In the genomic region with DNA sequence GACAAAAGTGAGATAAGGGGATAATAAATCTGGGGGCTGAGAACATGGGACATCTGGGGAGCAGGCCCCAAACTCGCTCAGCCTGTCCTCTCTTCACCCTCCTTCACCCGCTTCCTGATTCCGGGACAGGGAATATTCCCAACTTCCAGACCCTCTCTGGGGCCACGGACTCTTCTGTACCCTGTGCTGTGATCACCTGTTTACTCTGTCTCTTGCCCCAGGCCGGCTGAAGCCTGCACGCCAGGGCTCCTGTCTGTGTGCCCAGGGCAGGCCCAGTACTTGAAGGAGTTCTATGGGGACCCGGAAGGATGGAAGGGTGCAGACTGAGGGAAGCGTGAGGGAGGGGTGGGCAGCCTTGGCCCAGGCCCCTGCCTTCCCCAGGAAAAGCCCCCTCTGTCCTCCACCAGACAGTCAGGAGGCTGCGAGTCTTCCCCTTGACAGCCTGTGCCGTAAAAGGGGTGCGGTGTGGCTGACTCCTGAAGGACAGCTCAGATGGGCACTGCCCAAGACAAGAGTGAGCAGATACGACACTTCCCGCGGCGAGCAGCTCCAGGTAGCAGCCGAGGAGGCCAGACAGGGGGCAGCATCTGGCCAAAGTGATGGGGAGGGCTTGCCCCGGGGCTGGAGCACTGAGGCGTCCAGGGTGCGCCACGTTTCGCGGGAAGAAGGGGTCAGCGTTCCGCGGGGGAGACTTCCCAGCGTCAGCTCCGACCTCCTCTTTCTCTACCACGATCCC, we compare ENCODE assay signal across 8 cellular contexts. TPM values are rescaled to one million over a fixed set of nuclear protein-coding genes. Genes with fewer than 3 reads are reported as not detected.
DNase-seq lines count a peak whose midpoint lies in the region; ATAC-seq and TF ChIP-seq lines count a peak whose summit lies in the region.

No MANE protein-coding gene starts in this region.

- no peaks in the 10 kb centered on the region for H3K9me3 ChIP-seq in mesodermal cell (ENCODE audit: control insufficient read depth, low read length)

- POLR2A ChIA-PET in HEK293T (lab: Yijun Ruan, JAX) = interaction anchor here (0.9 to 2.6 kb wide), 10 partner anchors 9 to 160 kb away, joined by 3 to 7 read pairs (median 4); a partner anchor contains a TSS

- CTCF ChIA-PET in HEK293T (lab: Yijun Ruan, JAX) = interaction anchor here (1.1 to 1.5 kb wide), 2 partner anchors 9 to 73 kb away, joined by 3 read pairs; no protein-coding TSS in a partner anchor

- H3K27ac ChIP-seq in dorsolateral prefrontal cortex = peak overlapping the region in 45 of 59 donors; percentile 6 to 88 (median 70)
- peak overlapping the region; percentile 36 for H3K27ac ChIP-seq in mesodermal cell (ENCODE audit: low read depth, low read length, severe bottlenecking)

- 30 to 34% methylated on average over 20 to 25 of the region's 28 CpGs for WGBS in mesodermal cell (ENCODE audit: insufficient coverage in 2 of 2), 2 experiments

- ATAC-seq in GM21528 (IDR thresholded peaks at IDR 0.05; ENCODE audit: low FRiP score, unreplicated experiment) (no peak), HG02571 (IDR thresholded peaks at IDR 0.05; ENCODE audit: unreplicated experiment) (no peak)

- H3K36me3 ChIP-seq in GM06990 (ENCODE audit: control insufficient read depth, insufficient read depth, low read length) = peaks cover 8% of the 10 kb centered on the region
- peaks cover 23% of the 10 kb centered on the region for H3K36me3 ChIP-seq in mesodermal cell (ENCODE audit: control insufficient read depth, insufficient read depth, low read length)

- H3K4me3 ChIP-seq in GM06990 (replicated peaks; ENCODE audit: low read depth, low read length) (peak overlapping the region; percentile 83), dorsolateral prefrontal cortex (peak overlapping the region; percentile 54 to 98 (median 89)), mesodermal cell (ENCODE audit: extremely low read depth, insufficient read depth, low read length, poor library complexity, severe bottlenecking) (peak overlapping the region; percentile 47)

- DNase-seq in GM06990 (ENCODE audit: extremely low read depth, insufficient read length) (no peak), HEK293T (ENCODE audit: extremely low spot score) (peak; percentile 22), RPMI8226 (peak; percentile 74), dorsolateral prefrontal cortex (peak in 1 of 10 donors; percentile 56), ureter (ENCODE audit: low spot score) (peak; percentile 59)

- H3K27me3 ChIP-seq in GM06990 (replicated peaks; ENCODE audit: control insufficient read depth, insufficient read depth, low read length) (no peaks in the 10 kb centered on the region), dorsolateral prefrontal cortex (no peaks in the 10 kb centered on the region)

- H3K4me1 ChIP-seq in mesodermal cell (ENCODE audit: control insufficient read depth, insufficient read depth, low read length, poor library complexity, severe bottlenecking) = no peaks in the 10 kb centered on the region

- TF ChIP-seq CTCF in GM06990 (IDR thresholded peaks at IDR 0.05; ENCODE audit: insufficient read depth, low read length, poor library complexity, severe bottlenecking) (peak; percentile 31), dorsolateral prefrontal cortex (IDR thresholded peaks at IDR 0.05 in 54 of 56, conservative IDR thresholded peaks at IDR 0.05 in 2 of 56; ENCODE audit: low read depth in 1 of 56, partially characterized antibody in 56 of 56) (peak in 10 of 56 donors; percentile 4 to 39 (median 14))

- intact Hi-C loops in dorsolateral prefrontal cortex (cut with DNase I) = loop anchor here (2.0 to 5.0 kb wide), 4 partner anchors 34 to 87 kb away; a partner anchor contains a TSS

TF ChIP-seq in HEK293T, 16 proteins besides CTCF, POLR2A, EP300 and RAD21:
- no peak for TF ChIP-seq NFRKB (IDR thresholded peaks at IDR 0.05)
- TF ChIP-seq, protein P1, sequence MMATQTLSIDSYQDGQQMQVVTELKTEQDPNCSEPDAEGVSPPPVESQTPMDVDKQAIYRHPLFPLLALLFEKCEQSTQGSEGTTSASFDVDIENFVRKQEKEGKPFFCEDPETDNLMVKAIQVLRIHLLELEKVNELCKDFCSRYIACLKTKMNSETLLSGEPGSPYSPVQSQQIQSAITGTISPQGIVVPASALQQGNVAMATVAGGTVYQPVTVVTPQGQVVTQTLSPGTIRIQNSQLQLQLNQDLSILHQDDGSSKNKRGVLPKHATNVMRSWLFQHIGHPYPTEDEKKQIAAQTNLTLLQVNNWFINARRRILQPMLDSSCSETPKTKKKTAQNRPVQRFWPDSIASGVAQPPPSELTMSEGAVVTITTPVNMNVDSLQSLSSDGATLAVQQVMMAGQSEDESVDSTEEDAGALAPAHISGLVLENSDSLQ (IDR thresholded peaks at IDR 0.05) = no peak
- TF ChIP-seq ELF4 (IDR thresholded peaks at IDR 0.05) = no peak
- no peak for TF ChIP-seq FOXM1 (IDR thresholded peaks at IDR 0.05; ENCODE audit: borderline replicate concordance)
- no peak for TF ChIP-seq SUZ12 (IDR thresholded peaks at IDR 0.05)
- no peak for TF ChIP-seq LEF1 (IDR thresholded peaks at IDR 0.05; ENCODE audit: borderline replicate concordance)
- TF ChIP-seq FOXA1 (IDR thresholded peaks at IDR 0.05) = no peak
- TF ChIP-seq SP1 (IDR thresholded peaks at IDR 0.05) = no peak
- no peak for TF ChIP-seq HDGF (IDR thresholded peaks at IDR 0.05; ENCODE audit: borderline replicate concordance)
- TF ChIP-seq ZNF384 (IDR thresholded peaks at IDR 0.05) = no peak
- TF ChIP-seq FOXK2 (IDR thresholded peaks at IDR 0.05) = no peak

RNA-seq across cellular contexts. Expression of a gene that starts 1.0 kb away (rescaled TPM):
- total RNA-seq in dorsolateral prefrontal cortex (10 to 100 TPM in 29 of 120 experiments, 1 to 10 TPM in 91; 3.8 to 15.4 (median 8.3) TPM), ureter (7.8 TPM)
- polyA plus RNA-seq in mesodermal cell (2013, experiment 1 of 2) = 25.7 TPM
- polyA plus RNA-seq in mesodermal cell (2013, experiment 2 of 2) = 23.2 TPM

RNA-seq across cellular contexts. Expression of a gene that starts 31.7 kb away (rescaled TPM):
- total RNA-seq in dorsolateral prefrontal cortex (10 to 100 TPM in 3 of 120 experiments, 1 to 10 TPM in 117; 1.9 to 10.8 (median 5.0) TPM), ureter (1.5 TPM)
- polyA plus RNA-seq in mesodermal cell (2013, experiment 1 of 2) = 15.0 TPM
- 13.2 TPM for polyA plus RNA-seq in mesodermal cell (2013, experiment 2 of 2)

RNA-seq across cellular contexts. Expression of a gene that starts 42.9 kb away (rescaled TPM):
- total RNA-seq in dorsolateral prefrontal cortex = 1 to 10 TPM in 106 of 120 experiments, under 1 TPM in 13, not detected in 1; 0.48 to 4.0 (median 1.6) TPM
- polyA plus RNA-seq in mesodermal cell (2013, experiment 1 of 2) = 0.70 TPM
- 0.30 TPM for polyA plus RNA-seq in mesodermal cell (2013, experiment 2 of 2)
- total RNA-seq in ureter = not detected

RNA-seq across cellular contexts. Expression of a gene that starts 46.7 kb away (rescaled TPM):
- total RNA-seq in dorsolateral prefrontal cortex = 10 to 100 TPM; 27.5 to 97.0 (median 62.6) TPM
- polyA plus RNA-seq in mesodermal cell (2013, experiment 1 of 2) = 5.9 TPM
- polyA plus RNA-seq in mesodermal cell (2013, experiment 2 of 2) = 5.0 TPM
- total RNA-seq in ureter = 6.5 TPM
